ENCODE assay signal across 33 cellular contexts in genomic region chr11:133608496-133608895, GRCh38.
"Had no signal": no experiment of that assay in that cellular context is flagged by ENCODE, and none has a peak within 500 bp of the region (broad histone marks: within the 10 kb centered on the region; RNA-seq: fewer than 3 reads in every experiment).

No MANE protein-coding gene starts in this region.

- H3K27me3 ChIP-seq: adrenal gland, ascending aorta, body of pancreas, brain microvascular endothelial cell, breast epithelium, cardiac muscle cell had no signal

- H3K4me1 ChIP-seq: adrenal gland, ascending aorta, body of pancreas, breast epithelium had no signal

- H3K27ac ChIP-seq: adrenal gland, ascending aorta, body of pancreas, brain microvascular endothelial cell, breast epithelium, cardiac muscle cell had no signal

- H3K9me3 ChIP-seq: adrenal gland, ascending aorta had no signal

- DNase-seq: activated effector memory CD4-positive, alpha-beta T cell treated with anti-CD3 and anti-CD28 coated beads, Interleukin-2, amount 50 U/mL, for 16 hours; activated effector memory CD4-positive, alpha-beta T cell treated with Interleukin-2 at 50 U/mL for 16 hours; activated gamma-delta T cell; activated gamma-delta T cell treated with Interleukin-2 at 50 U/mL for 16 hours; activated naive CD4-positive, alpha-beta T cell; activated naive CD4-positive, alpha-beta T cell treated with anti-CD3 and anti-CD28 coated beads for 36 hours; activated naive CD4-positive, alpha-beta T cell treated with anti-CD3 and anti-CD28 coated beads, Interleukin-2, amount 10 ng/mL, durations not matched to agents 7 days and 5 days; activated naive CD4-positive, alpha-beta T cell treated with anti-CD3 and anti-CD28 coated beads, Interleukin-2, amount 50 U/mL, for 16 hours; activated naive CD4-positive, alpha-beta T cell treated with Interleukin-2 at 50 U/mL for 16 hours; activated naive CD8-positive, alpha-beta T cell treated with anti-CD3 and anti-CD28 coated beads for 36 hours; activated naive CD8-positive, alpha-beta T cell treated with anti-CD3 and anti-CD28 coated beads, Interleukin-2, amount 10 ng/mL, durations not matched to agents 7 days and 5 days; activated naive CD8-positive, alpha-beta T cell treated with anti-CD3 and anti-CD28 coated beads, Interleukin-2, amount 50 U/mL, for 24 hours; activated T-cell treated with anti-CD3 and anti-CD28 coated beads for 4 hours; activated T-cell treated with anti-CD3 and anti-CD28 coated beads, Interleukin-2, amount 50 U/mL, for 1 hour; activated T-cell treated with anti-CD3 and anti-CD28 coated beads, Interleukin-2, amount 50 U/mL, for 24 hours; activated T-cell treated with anti-CD3 and anti-CD28 coated beads, Interleukin-2, amount 50 U/mL, for 4 hours; activated T-cell treated with anti-CD3 and anti-CD28 coated beads, Interleukin-2, amount 50 U/mL, for 48 hours; activated T-cell treated with anti-CD3 and anti-CD28 coated beads, Interleukin-2, amount 50 U/mL, for 72 hours; adrenal gland; amniotic stem cell; amygdala; anterior cingulate cortex; aorta; body of pancreas; brain microvascular endothelial cell; caudate nucleus; central memory CD4-positive, alpha-beta T cell; cerebellar nuclear complex had no signal

- ATAC-seq: activated naive CD4-positive, alpha-beta T cell treated with anti-CD3 and anti-CD28 coated beads, Interleukin-2, amount 50 U/mL, for 72 hours; activated naive CD8-positive, alpha-beta T cell treated with anti-CD3 and anti-CD28 coated beads, Interleukin-2, amount 50 U/mL, for 24 hours; activated T-cell treated with anti-CD3 and anti-CD28 coated beads, Interleukin-2, amount 50 U/mL, for 4 hours; activated T-cell treated with anti-CD3 and anti-CD28 coated beads, Interleukin-2, amount 50 U/mL, for 72 hours; activated T-helper 17 cell treated with anti-CD3 and anti-CD28 coated beads, Interleukin-2, amount 50 U/mL, for 72 hours; body of pancreas had no signal

- H3K36me3 ChIP-seq: adrenal gland, ascending aorta, brain microvascular endothelial cell, breast epithelium, cardiac muscle cell had no signal

- H3K4me3 ChIP-seq: adrenal gland, ascending aorta, body of pancreas, breast epithelium, cardiac muscle cell had no signal
